Comparison of ENCODE assay signal across 28 cellular contexts in the genomic region with DNA sequence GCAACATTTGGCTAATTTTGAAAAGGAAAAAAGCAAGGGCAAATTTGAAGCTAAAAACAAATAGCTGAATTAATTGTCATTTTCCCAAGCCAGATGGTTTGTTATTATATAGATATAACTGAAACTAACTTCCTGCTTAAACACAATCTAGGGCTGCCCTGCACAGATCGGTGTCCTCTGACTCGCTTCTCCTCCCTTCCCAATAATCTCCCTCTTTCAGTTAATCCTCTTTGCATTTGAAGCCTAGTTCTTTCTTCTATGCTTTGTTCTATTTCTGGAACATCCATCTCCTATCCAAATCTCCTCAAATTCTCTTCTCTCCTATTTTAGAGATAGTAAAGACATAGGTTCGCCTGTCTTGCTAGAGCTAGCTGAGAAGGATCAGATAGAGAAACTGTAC.
DNase-seq lines count a peak whose midpoint lies in the region; ATAC-seq and TF ChIP-seq lines count a peak whose summit lies in the region.
"Had no signal": no experiment of that assay in that cellular context is flagged by ENCODE, and none has a peak within 500 bp of the region (broad histone marks: within the 10 kb centered on the region; RNA-seq: fewer than 3 reads in every experiment).

No MANE protein-coding gene starts in this region.

- H3K27me3 ChIP-seq in ACC112 (ENCODE audit: insufficient read depth, low read length) (no peaks in the 10 kb centered on the region), GM23248 (replicated peaks; ENCODE audit: insufficient read depth) (no peaks in the 10 kb centered on the region), WERI-Rb-1 (ENCODE audit: insufficient read depth, low read depth, severe bottlenecking) (no peaks in the 10 kb centered on the region), Peyer's patch (no peaks in the 10 kb centered on the region), prostate gland (replicated peaks; ENCODE audit: insufficient read depth) (no peaks in the 10 kb centered on the region)
- H3K27me3 ChIP-seq: BE2C, breast epithelium, thyroid gland had no signal

- ATAC-seq in omental fat pad (ENCODE audit: low FRiP score) (peak; percentile 46), GM19463 (IDR thresholded peaks at IDR 0.05; ENCODE audit: unreplicated experiment) (no peak)
- ATAC-seq: activated CD4-positive, CD25-positive, alpha-beta regulatory T cell treated with anti-CD3 and anti-CD28 coated beads, Interleukin-2, amount 50 U/mL, for 24 hours; HCT116; left colon; psoas muscle; stimulated activated naive CD8-positive, alpha-beta T cell treated with anti-CD3 and anti-CD28 coated beads, Interleukin-15, amount 100 ng/mL, for 72 hours had no signal

- intact Hi-C loops in prostate gland (cut with DNase I) = no loop called here

- TF ChIP-seq POLR2A in Peyer's patch (IDR thresholded peaks at IDR 0.05) (no peak), prostate gland (IDR thresholded peaks at IDR 0.05) (no peak)

- H3K9ac ChIP-seq in GM23248 = peak overlapping the region; percentile 56

- H3K9me2 ChIP-seq in GM23248 (ENCODE audit: insufficient read depth) = no peaks in the 10 kb centered on the region

- H3K4me2 ChIP-seq in GM23248 (ENCODE audit: unreplicated experiment) = peak overlapping the region; percentile 81

- no peak for TF ChIP-seq CTCF in WERI-Rb-1 (IDR thresholded peaks at IDR 0.05; ENCODE audit: low read depth, low read length)
- no peak for TF ChIP-seq CTCF in omental fat pad (IDR thresholded peaks at IDR 0.05)
- no peak for TF ChIP-seq CTCF in Peyer's patch (IDR thresholded peaks at IDR 0.05)
- TF ChIP-seq CTCF in prostate gland (IDR thresholded peaks at IDR 0.05) = no peak

- H3K79me2 ChIP-seq in ACC112 (ENCODE audit: control insufficient read depth, insufficient read depth, low read length, unreplicated experiment) = no peaks in the 10 kb centered on the region
- H3K79me2 ChIP-seq in GM23248 (ENCODE audit: insufficient read depth) = no peaks in the 10 kb centered on the region

- 33 to 42% methylated on average over 3 of the region's 3 CpGs for WGBS in GM23248 (ENCODE audit: low coverage in 1 of 2, low lambda C conversion rate in 2 of 2, missing lambda C conversion rate in 2 of 2), 2 experiments
- 88% methylated on average over 3 of the region's 3 CpGs for WGBS in prostate gland

- H3K27ac ChIP-seq in ACC112 (ENCODE audit: low read depth, low read length) (no peak overlapping the region), GM23248 (peak overlapping the region; percentile 50), WERI-Rb-1 (peak overlapping the region; percentile 71), Peyer's patch (no peak overlapping the region), prostate gland (no peak overlapping the region)
- H3K27ac ChIP-seq: breast epithelium, epithelial cell of prostate, psoas muscle, thyroid gland had no signal

- H4K20me1 ChIP-seq in GM23248 (ENCODE audit: insufficient read depth) = no peaks in the 10 kb centered on the region

- H3K4me3 ChIP-seq in ACC112 (ENCODE audit: low read depth, low read length) (peak overlapping the region; percentile 57), GM23248 (peak overlapping the region; percentile 66), WERI-Rb-1 (ENCODE audit: low read depth, low read length) (0 out of 2 replicates have a peak overlapping the region, but pooled peaks have one; percentile 1), Peyer's patch (no peak overlapping the region), prostate gland (no peak overlapping the region)
- H3K4me3 ChIP-seq: breast epithelium, psoas muscle, thyroid gland had no signal

- in situ Hi-C loops in GM23248 (cut with MboI) = no loop called here

- H3K9me3 ChIP-seq in GM23248 (ENCODE audit: low read depth) = no peaks in the 10 kb centered on the region
- H3K9me3 ChIP-seq in WERI-Rb-1 (ENCODE audit: severe bottlenecking) = no peaks in the 10 kb centered on the region
- no peaks in the 10 kb centered on the region for H3K9me3 ChIP-seq in Peyer's patch
- no peaks in the 10 kb centered on the region for H3K9me3 ChIP-seq in prostate gland
- H3K9me3 ChIP-seq: BE2C, breast epithelium, psoas muscle, thyroid gland had no signal

- peak overlapping the region; percentile 33 for H2AFZ ChIP-seq in ACC112 (ENCODE audit: low read length, unreplicated experiment)
- peak overlapping the region; percentile 47 for H2AFZ ChIP-seq in GM23248

- peaks cover 44% of the 10 kb centered on the region for H3F3A ChIP-seq in GM23248 (ENCODE audit: insufficient read depth)

- H3K4me1 ChIP-seq in ACC112 (ENCODE audit: control insufficient read depth, insufficient read depth, low read length, unreplicated experiment) (peaks cover 28% of the 10 kb centered on the region), GM23248 (ENCODE audit: insufficient read depth) (peaks cover 59% of the 10 kb centered on the region), Peyer's patch (no peaks in the 10 kb centered on the region), prostate gland (replicated peaks) (no peaks in the 10 kb centered on the region)
- H3K4me1 ChIP-seq: BE2C, breast epithelium, psoas muscle, thyroid gland had no signal

- DNase-seq in GM23248 = peak; percentile 43
- peak; percentile 64 for DNase-seq in WERI-Rb-1
- no peak for DNase-seq in omental fat pad (ENCODE audit: low spot score)
- DNase-seq in Peyer's patch = no peak
- no peak for DNase-seq in foreskin melanocyte
- no peak for DNase-seq in prostate gland (ENCODE audit: low spot score)
- DNase-seq: activated CD4-positive, alpha-beta T cell treated with anti-CD3 and anti-CD28 coated beads, Interleukin-2, amount 50 U/mL, for 48 hours; activated naive CD4-positive, alpha-beta T cell treated with anti-CD3 and anti-CD28 coated beads, Interleukin-2, amount 10 ng/mL, durations not matched to agents 7 days and 5 days; amniotic stem cell; BE2C; CD8-positive, alpha-beta memory T cell; effector CD8-positive, alpha-beta T cell; GF-D8; KG1; left colon; MV-4-11; NCI-H2171 treated with DMSO at 0.1 percent for 48 hours; NCI-H526 treated with DMSO at 0.1 percent for 48 hours; psoas muscle; RPMI8226; stimulated activated naive CD8-positive, alpha-beta T cell treated with anti-CD3 and anti-CD28 coated beads, Interleukin-15, amount 100 ng/mL, for 72 hours; thyroid gland had no signal

- H3K36me3 ChIP-seq in ACC112 (ENCODE audit: insufficient read depth, low read length) (no peaks in the 10 kb centered on the region), GM23248 (ENCODE audit: low read depth) (no peaks in the 10 kb centered on the region), WERI-Rb-1 (no peaks in the 10 kb centered on the region), Peyer's patch (no peaks in the 10 kb centered on the region), prostate gland (no peaks in the 10 kb centered on the region)
- H3K36me3 ChIP-seq: BE2C, breast epithelium, thyroid gland had no signal

Comparison
In these comparisons a context has a peak if more than half of its experiments do, and no peak if none do; other contexts are left out.
1. H3K27ac ChIP-seq: peak in GM23248 (single experiment) and WERI-Rb-1 (single experiment); none in ACC112 (single experiment), Peyer's patch (0 of 4) and prostate gland (0 of 2).
2. H3K4me3 ChIP-seq: peak in ACC112 (single experiment), GM23248 (single experiment) and WERI-Rb-1 (single experiment); none in Peyer's patch (0 of 4) and prostate gland (0 of 2).
3. DNase-seq: peak in GM23248 (single experiment) and WERI-Rb-1 (single experiment); none in omental fat pad (single experiment), Peyer's patch (0 of 3), foreskin melanocyte (single experiment) and prostate gland (single experiment).